In genomic region chr3:170180952-170181876, GRCh38 we compare ENCODE assay signal across 8 cellular contexts. TPM values are rescaled to one million over a fixed set of nuclear protein-coding genes. Genes with fewer than 3 reads are reported as not detected.
A peak's percentile ranks its signal among the peaks of the same experiment; 100 is the strongest.
DNase-seq lines count a peak whose midpoint lies in the region; ATAC-seq and TF ChIP-seq lines count a peak whose summit lies in the region.

TSS of gene PHC3 (minus strand) at chr3:170181733. CDS start at chr3:170181715, 18 bp downstream.

- DNase-seq in H9 (peak; percentile 94), M059J (ENCODE audit: low read depth) (peak; percentile 95), fibroblast of peridontal ligament (ENCODE audit: extremely low read depth) (peak; percentile 88), natural killer cell (peak; percentile 87)
- peak; percentile 90 for DNase-seq in activated T-helper 9 cell treated with anti-CD3 and anti-CD28 coated beads, Interleukin-2, amount 50 U/mL, for 16 hours (ENCODE audit: low read depth)
- peak; percentile 82 to 91 (median 88) for DNase-seq in stimulated activated naive CD4-positive, alpha-beta T cell (lab: John Stamatoyannopoulos, UW)

- H2BK20ac ChIP-seq in H9 (ENCODE audit: low read depth, low read length, poor library complexity, severe bottlenecking), result no peak within 1 kb of the TSS

- H4K5ac ChIP-seq in H9 (ENCODE audit: insufficient read length, low read depth, low read length), result no peak within 1 kb of the TSS

- H3K9ac ChIP-seq in ES-I3 (ENCODE audit: low read depth, low read length) (peak within 1 kb of the TSS; percentile 98), H9 (ENCODE audit: extremely low read depth, insufficient read length, low read length) (peak within 1 kb of the TSS; percentile 92)

- ATAC-seq in natural killer cell, result peak; percentile 79 to 88 (median 83)

- H2AFZ ChIP-seq in H9 (ENCODE audit: low read length), result no peak within 1 kb of the TSS

- H3K79me2 ChIP-seq in H9 (ENCODE audit: insufficient read depth, low read length), result peaks cover 5% of the 10 kb centered on the region; the same call in 1 of the 2 replicates

- H3K27ac Mint-ChIP-seq in H9 (peak within 1 kb of the TSS; percentile 96 to 100 (median 100)), natural killer cell (peak within 1 kb of the TSS; percentile 96 to 99)

- peak within 1 kb of the TSS; percentile 86 for H3K4me2 ChIP-seq in H9 (ENCODE audit: insufficient read depth, insufficient read length, low read length)

- no peaks in the 10 kb centered on the region for H3K79me1 ChIP-seq in H9 (ENCODE audit: insufficient read depth, low read depth, low read length, poor library complexity, severe bottlenecking)

- peaks cover 14 to 16% of the 10 kb centered on the region in 2 experiments for H3K4me1 Mint-ChIP-seq in H9
- peaks cover 30 to 34% of the 10 kb centered on the region in 2 donors for H3K4me1 Mint-ChIP-seq in natural killer cell

- TF ChIP-seq POLR2A in Raji (IDR thresholded peaks at IDR 0.05; ENCODE audit: insufficient read depth, low read depth, low read length), result peak; percentile 85

- no peak within 1 kb of the TSS for H3K56ac ChIP-seq in H9 (ENCODE audit: insufficient read length, low read depth, low read length)

- H3K23ac ChIP-seq in H9 (ENCODE audit: insufficient read length, low read depth, low read length), result no peak within 1 kb of the TSS

- H4K20me1 ChIP-seq in H9 (ENCODE audit: control insufficient read depth, insufficient read depth, insufficient read length), result no peaks in the 10 kb centered on the region

- no peak within 1 kb of the TSS for H3T11ph ChIP-seq in H9 (ENCODE audit: low read length)

- intact Hi-C loops in natural killer cell (cut with micrococcal nuclease), result loop anchor here (2.0 to 5.0 kb wide), 3 partner anchors 42 to 419 kb away; partner anchors contain the start of genes PRKCI and SKIL

- peaks cover 5% of the 10 kb centered on the region for H3K36me3 ChIP-seq in ES-I3 (ENCODE audit: insufficient read depth, low read length)

- H2BK5ac ChIP-seq in H9 (ENCODE audit: insufficient read length, low read length), result no peak within 1 kb of the TSS

- TF ChIP-seq CTCF in H9 (conservative IDR thresholded peaks at IDR 0.05), result no peak
- TF ChIP-seq CTCF in natural killer cell (IDR thresholded peaks at IDR 0.05), result no peak

- H3K4ac ChIP-seq in H9 (ENCODE audit: low read depth, low read length), result no peak within 1 kb of the TSS

- no peaks in the 10 kb centered on the region for H3K9me3 ChIP-seq in ES-I3 (ENCODE audit: control insufficient read depth, insufficient read depth, low read length)
- no peaks in the 10 kb centered on the region for H3K9me3 ChIP-seq in H9 (ENCODE audit: control insufficient read depth, low read depth, low read length)

- H2BK12ac ChIP-seq in H9 (ENCODE audit: insufficient read length, low read depth, low read length), result no peak within 1 kb of the TSS

- peaks cover 10 to 22% (median 21%) of the 10 kb centered on the region in 3 experiments; a peak in 6 of 7 replicates for H3K36me3 Mint-ChIP-seq in H9 (ENCODE audit: insufficient read depth in 1 of 3, low read depth in 3 of 3)
- no peaks in the 10 kb centered on the region for H3K36me3 Mint-ChIP-seq in natural killer cell

- H3K4me3 Mint-ChIP-seq in H9 (peak within 1 kb of the TSS; percentile 99 to 100), natural killer cell (peak within 1 kb of the TSS; percentile 97)

- H4K91ac ChIP-seq in H9 (ENCODE audit: insufficient read length, low read depth, low read length), result no peak within 1 kb of the TSS

- no peak within 1 kb of the TSS for H2BK120ac ChIP-seq in H9 (ENCODE audit: low read depth, low read length, poor library complexity, severe bottlenecking)

- no peak within 1 kb of the TSS for H2BK15ac ChIP-seq in H9 (ENCODE audit: low read depth, low read length)

- H3K18ac ChIP-seq in H9 (ENCODE audit: insufficient read length, low read depth, low read length), result peak within 1 kb of the TSS; percentile 91

- peak within 1 kb of the TSS; percentile 92 for H3K14ac ChIP-seq in H9 (ENCODE audit: insufficient read depth, low read length)

- no peaks in the 10 kb centered on the region for H3K27me3 ChIP-seq in H9 (ENCODE audit: insufficient read depth, low read length)

- no peak within 1 kb of the TSS for H3K27ac ChIP-seq in H9 (ENCODE audit: insufficient read length, low read depth, low read length)

- whole genome bisulfite sequencing in H9 (ENCODE audit: extremely low coverage, insufficient read length, low lambda C conversion rate), result no CpG with 5 or more reads among the region's 70 CpGs

- no peak within 1 kb of the TSS for H4K8ac ChIP-seq in H9 (replicated peaks; ENCODE audit: insufficient read length, low read depth, low read length)

- H3K4me1 ChIP-seq in ES-I3 (ENCODE audit: insufficient read depth, low read length) (no peaks in the 10 kb centered on the region), H9 (ENCODE audit: insufficient read depth, low read length) (no peaks in the 10 kb centered on the region)

- H3K23me2 ChIP-seq in H9 (ENCODE audit: insufficient read length, low read depth, low read length, poor library complexity, severe bottlenecking), result peaks cover 10% of the 10 kb centered on the region

- no peaks in the 10 kb centered on the region for H3K27me3 Mint-ChIP-seq in H9 (ENCODE audit: low read depth)
- H3K27me3 Mint-ChIP-seq in natural killer cell (ENCODE audit: low read depth in 2 of 2), result no peaks in the 10 kb centered on the region

- H3K9me3 Mint-ChIP-seq in H9, result no peaks in the 10 kb centered on the region
- no peaks in the 10 kb centered on the region for H3K9me3 Mint-ChIP-seq in natural killer cell

- no peak within 1 kb of the TSS for H2AK5ac ChIP-seq in H9 (ENCODE audit: insufficient read length, low read length)

RNA-seq across cellular contexts. Expression of gene PHC3, which starts in this region (rescaled TPM):
- total RNA-seq in H9 (2021), result 26.4 and 27.2 TPM in 2 replicates
- 32.2 and 32.9 TPM in 2 replicates for total RNA-seq in M059J (2014; rRNA removed; shearing (Covaris generic))
- 100 to 1,000 TPM; 121 to 130 (median 125) TPM for total RNA-seq in natural killer cell
